21 cellular contexts compared by ENCODE assay signal in genomic region chr15:80942746-80943565, GRCh38. TPM values are rescaled to one million over a fixed set of nuclear protein-coding genes. Genes with fewer than 3 reads are reported as not detected.
DNase-seq lines count a peak whose midpoint lies in the region; ATAC-seq, FAIRE-seq and TF ChIP-seq lines count a peak whose summit lies in the region.
"Had no signal": no experiment of that assay in that cellular context is flagged by ENCODE, and none has a peak within 500 bp of the region (broad histone marks: within the 10 kb centered on the region; RNA-seq: fewer than 3 reads in every experiment).

No MANE protein-coding gene starts in this region.

- H3K36me3 ChIP-seq in GM23248 (ENCODE audit: low read depth): peaks cover 81% of the 10 kb centered on the region
- peaks cover 4% of the 10 kb centered on the region for H3K36me3 ChIP-seq in astrocyte (ENCODE audit: insufficient read depth, low read length)
- peaks cover 3 to 21% of the 10 kb centered on the region in 2 donors for H3K36me3 ChIP-seq in psoas muscle (ENCODE audit: insufficient read depth in 1 of 2, low read depth in 1 of 2)

- TF ChIP-seq CTCF in astrocyte (IDR thresholded peaks at IDR 0.05; ENCODE audit: insufficient read depth, low read depth, low read length): no peak
- no peak for TF ChIP-seq CTCF in psoas muscle (IDR thresholded peaks at IDR 0.05)

- H3K4me1 ChIP-seq in GM23248 (ENCODE audit: insufficient read depth): no peaks in the 10 kb centered on the region
- no peaks in the 10 kb centered on the region for H3K4me1 ChIP-seq in astrocyte (ENCODE audit: insufficient read depth, low read length)
- H3K4me1 ChIP-seq in psoas muscle: no peaks in the 10 kb centered on the region

- ATAC-seq in psoas muscle: peak; percentile 88 to 96 (median 94)
- no peak for ATAC-seq in GM21526 (IDR thresholded peaks at IDR 0.05; ENCODE audit: low FRiP score, unreplicated experiment)
- ATAC-seq: naive thymus-derived CD4-positive, alpha-beta T cell had no signal

- H3K27me3 ChIP-seq in GM23248 (replicated peaks; ENCODE audit: insufficient read depth) (no peaks in the 10 kb centered on the region), astrocyte (ENCODE audit: insufficient read depth, low read length) (no peaks in the 10 kb centered on the region), psoas muscle (ENCODE audit: insufficient read depth in 3 of 3, low read length in 2 of 3) (no peaks in the 10 kb centered on the region)

- H3K4me1 Mint-ChIP-seq in astrocyte (ENCODE audit: low read depth, unreplicated experiment): peaks cover 4% of the 10 kb centered on the region

- H3K4me2 ChIP-seq in GM23248 (ENCODE audit: unreplicated experiment): no peak overlapping the region
- H3K4me2 ChIP-seq in astrocyte (ENCODE audit: low read length): no peak overlapping the region

- WGBS in GM23248 (ENCODE audit: low coverage in 1 of 2, low lambda C conversion rate in 2 of 2, missing lambda C conversion rate in 2 of 2), 2 experiments: 73 to 74% methylated on average over 16 of the region's 16 CpGs
- 59 to 68% (median 61%) methylated on average over 16 of the region's 16 CpGs for WGBS in psoas muscle, 3 donors

- no peak for FAIRE-seq in astrocyte (lab: Jason Lieb, UNC)
- FAIRE-seq: colon, urothelium cell line had no signal

- in situ Hi-C loops in GM23248 (cut with MboI): no loop called here

- H3K79me2 ChIP-seq in GM23248 (ENCODE audit: insufficient read depth) (no peaks in the 10 kb centered on the region), astrocyte (ENCODE audit: insufficient read depth, low read length) (no peaks in the 10 kb centered on the region)

- no peak overlapping the region for H3K27ac Mint-ChIP-seq in astrocyte (ENCODE audit: unreplicated experiment)
- H3K27ac Mint-ChIP-seq: activated T-helper 1 cell treated with anti-CD3 and anti-CD28 coated beads, Interleukin-12 subunit alpha, Interleukin-12 subunit beta, Interleukin-2, Interleukin-4 antibody, amounts not matched to agents 30 ng/mL and 10 ng/mL and 1 ng/mL, durations not matched to agents 14 hours and 24 hours and 36 hours had no signal

- H3K27ac ChIP-seq in GM23248: no peak overlapping the region
- H3K27ac ChIP-seq in astrocyte (ENCODE audit: low read depth, low read length): no peak overlapping the region
- H3K27ac ChIP-seq in psoas muscle: no peak overlapping the region

- no peak overlapping the region for H3K4me3 Mint-ChIP-seq in astrocyte (ENCODE audit: unreplicated experiment)
- H3K4me3 Mint-ChIP-seq: activated T-helper 1 cell treated with anti-CD3 and anti-CD28 coated beads, Interleukin-12 subunit alpha, Interleukin-12 subunit beta, Interleukin-2, Interleukin-4 antibody, amounts not matched to agents 30 ng/mL and 10 ng/mL and 1 ng/mL, durations not matched to agents 14 hours and 24 hours and 36 hours; naive thymus-derived CD4-positive, alpha-beta T cell had no signal

- peaks cover 20% of the 10 kb centered on the region for H3K36me3 Mint-ChIP-seq in astrocyte (ENCODE audit: low read depth, unreplicated experiment)

- intact Hi-C loops in psoas muscle (cut with DNase I): loop anchor here in 1 of 2 donors (10.0 kb wide), 1 partner anchor 158 kb away; no protein-coding TSS in a partner anchor

- no peaks in the 10 kb centered on the region for H3K9me2 ChIP-seq in GM23248 (ENCODE audit: insufficient read depth)

- DNase-seq in GM23248 (peak; percentile 71), astrocyte (ENCODE audit: low read depth) (peak; percentile 90), kidney glomerular epithelial cell (lab: John Stamatoyannopoulos, UW) (peak; percentile 22), psoas muscle (peak; percentile 47 to 66), HK-2 (ENCODE audit: unreplicated experiment) (no peak), RKO (ENCODE audit: low spot score) (no peak), NK-92 (lab: John Stamatoyannopoulos, UW; ENCODE audit: unreplicated experiment) (no peak)
- DNase-seq: activated CD4-positive, alpha-beta T cell treated with anti-CD3 and anti-CD28 coated beads, Interleukin-2, amount 50 U/mL, for 1 hour; AML-193; amniotic stem cell; erythroblast; H7; naive thymus-derived CD4-positive, alpha-beta T cell; NCI-H1092 treated with DMSO at 0.1 percent for 48 hours; NCI-H2171 treated with DMSO at 0.1 percent for 48 hours; SHP77 treated with DMSO at 0.1 percent for 48 hours; T1000 had no signal

- H3K27me3 Mint-ChIP-seq in astrocyte (ENCODE audit: low read depth, unreplicated experiment): peaks cover 1% of the 10 kb centered on the region
- H3K27me3 Mint-ChIP-seq: naive thymus-derived CD4-positive, alpha-beta T cell had no signal

- no peaks in the 10 kb centered on the region for H4K20me1 ChIP-seq in GM23248 (ENCODE audit: insufficient read depth)
- peaks cover 14% of the 10 kb centered on the region for H4K20me1 ChIP-seq in astrocyte (ENCODE audit: insufficient read depth, low read length)

- H3K4me3 ChIP-seq in GM23248 (no peak overlapping the region), astrocyte (ENCODE audit: insufficient read depth, low read depth, low read length) (no peak overlapping the region), psoas muscle (no peak overlapping the region)

- H2AFZ ChIP-seq in GM23248 (no peak overlapping the region), astrocyte (ENCODE audit: low read depth, low read length) (no peak overlapping the region)

- H3K9me3 ChIP-seq in GM23248 (ENCODE audit: low read depth): no peaks in the 10 kb centered on the region
- H3K9me3 ChIP-seq in astrocyte (ENCODE audit: insufficient read depth, low read depth, low read length): no peaks in the 10 kb centered on the region
- no peaks in the 10 kb centered on the region for H3K9me3 ChIP-seq in psoas muscle

- H3F3A ChIP-seq in GM23248 (ENCODE audit: insufficient read depth): peaks cover 82% of the 10 kb centered on the region

- no peak overlapping the region for H3K9ac ChIP-seq in GM23248
- H3K9ac ChIP-seq in astrocyte (ENCODE audit: low read length): no peak overlapping the region

- peaks cover 3% of the 10 kb centered on the region for H3K9me3 Mint-ChIP-seq in astrocyte (ENCODE audit: unreplicated experiment)
- H3K9me3 Mint-ChIP-seq: activated T-helper 1 cell treated with anti-CD3 and anti-CD28 coated beads, Interleukin-12 subunit alpha, Interleukin-12 subunit beta, Interleukin-2, Interleukin-4 antibody, amounts not matched to agents 30 ng/mL and 10 ng/mL and 1 ng/mL, durations not matched to agents 14 hours and 24 hours and 36 hours had no signal

RNA-seq across cellular contexts. Expression of gene MESD, which starts 46.7 kb away (rescaled TPM):
- total RNA-seq in GM23248 (2014; rRNA removed; shearing (Covaris generic)): 22.3 and 23.0 TPM in 2 replicates
- 35.5 and 37.8 TPM in 2 replicates for polyA plus RNA-seq in GM23248 (2016; fragmentation: Nextera tagmentation; extraction: Ambion mirVana)
- total RNA-seq in astrocyte: 33.1 and 34.8 TPM in 2 replicates
- 1 to 10 TPM; 5.3 to 9.4 (median 6.5) TPM for total RNA-seq in psoas muscle
- 1 to 10 TPM; 4.6 to 8.6 (median 7.1) TPM for polyA plus RNA-seq in psoas muscle

RNA-seq across cellular contexts. Expression of gene TLNRD1, which starts 57.8 kb away (rescaled TPM):
- 10.7 and 11.5 TPM in 2 replicates for total RNA-seq in GM23248 (2014; rRNA removed; shearing (Covaris generic))
- polyA plus RNA-seq in GM23248 (2016; fragmentation: Nextera tagmentation; extraction: Ambion mirVana) (2.8 and 2.9 TPM in 2 replicates), psoas muscle (1 to 10 TPM in 1 of 3 donors, under 1 TPM in 2; 0.65 to 5.1 (median 0.82) TPM)
- total RNA-seq in astrocyte (24.2 and 24.3 TPM in 2 replicates), psoas muscle (1 to 10 TPM; 2.4 to 4.4 (median 2.7) TPM)

Comparison
In these comparisons a context has a peak if more than half of its experiments do, and no peak if none do; other contexts are left out.
1. DNase-seq: peak in GM23248 (single experiment), astrocyte (single experiment), kidney glomerular epithelial cell (single experiment) and psoas muscle (2 of 2); none in HK-2 (single experiment), RKO (single experiment) and NK-92 (single experiment).